In the genomic region with DNA sequence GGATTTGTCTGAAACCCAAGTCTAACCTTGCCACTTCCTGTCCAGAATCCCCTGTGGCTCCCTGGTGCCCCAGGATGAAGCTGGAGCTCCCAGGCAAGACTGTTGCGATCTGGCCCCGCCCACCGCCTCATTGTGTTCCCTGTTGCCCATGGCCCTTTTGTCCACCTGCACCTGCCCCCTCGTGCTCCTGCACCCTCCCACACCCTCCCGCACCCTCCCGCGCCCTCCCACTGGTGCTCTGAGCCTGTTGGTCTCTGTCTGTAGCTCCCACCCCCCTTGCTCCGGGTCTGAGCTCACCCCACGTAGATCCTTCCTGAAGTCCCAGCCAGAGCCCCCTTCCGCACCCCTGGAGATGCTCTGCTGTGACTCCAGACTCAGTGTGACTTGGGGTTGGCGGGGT, we compare ENCODE assay signal across 31 cellular contexts.
"Had no signal": no experiment of that assay in that cellular context is flagged by ENCODE, and none has a peak within 500 bp of the region (broad histone marks: within the 10 kb centered on the region; RNA-seq: fewer than 3 reads in every experiment).

No MANE protein-coding gene starts in this region.

- H3K27ac ChIP-seq: ascending aorta, Peyer's patch, SJSA1 had no signal

- H3K27me3 ChIP-seq: ascending aorta, breast epithelium, Peyer's patch, SJSA1 had no signal

- H3K4me1 Mint-ChIP-seq: activated naive CD4-positive, alpha-beta T cell treated with anti-CD3 and anti-CD28 coated beads, Interleukin-2, amount 50 U/mL, for 24 hours had no signal

- H3K4me3 Mint-ChIP-seq: activated CD4-positive, alpha-beta T cell treated with anti-CD3 and anti-CD28 coated beads for 36 hours; activated CD4-positive, alpha-beta T cell treated with anti-CD3 and anti-CD28 coated beads, Interleukin-2, amount 10 ng/mL, durations not matched to agents 7 days and 5 days; activated CD8-positive, alpha-beta T cell treated with anti-CD3 and anti-CD28 coated beads, Interleukin-2, amount 10 ng/mL, durations not matched to agents 7 days and 5 days; activated naive CD4-positive, alpha-beta T cell treated with anti-CD3 and anti-CD28 coated beads, Interleukin-2, amount 50 U/mL, for 24 hours; activated naive CD8-positive, alpha-beta T cell treated with anti-CD3 and anti-CD28 coated beads, Interleukin-2, amount 10 ng/mL, durations not matched to agents 7 days and 5 days; activated T-cell treated with anti-CD3 and anti-CD28 coated beads, Interleukin-2, amount 50 U/mL, for 24 hours; T-helper 1 cell treated with Interleukin-12 subunit alpha and Interleukin-12 subunit beta and Interleukin-4 antibody, amounts not matched to agents 30 μg/mL and 1 μg/mL, for 36 hours; T-helper 2 cell treated with Interferon-gamma antibody and Interleukin-4, amounts not matched to agents 5 μg/mL and 100 μg/mL, for 36 hours had no signal

- H3K9me3 ChIP-seq: ascending aorta, Peyer's patch, SK-N-SH had no signal

- H3K4me3 ChIP-seq: ascending aorta, breast epithelium, Peyer's patch, SJSA1 had no signal

- DNase-seq: activated CD4-positive, alpha-beta T cell treated with anti-CD3 and anti-CD28 coated beads for 36 hours; activated CD4-positive, alpha-beta T cell treated with anti-CD3 and anti-CD28 coated beads, Interleukin-2, amount 10 ng/mL, durations not matched to agents 7 days and 5 days; activated CD4-positive, alpha-beta T cell treated with anti-CD3 and anti-CD28 coated beads, Interleukin-2, amount 50 U/mL, for 48 hours; activated CD8-positive, alpha-beta T cell treated with anti-CD3 and anti-CD28 coated beads, Interleukin-2, amount 10 ng/mL, durations not matched to agents 7 days and 5 days; activated gamma-delta T cell; activated naive CD4-positive, alpha-beta T cell treated with Interleukin-2 at 50 U/mL for 16 hours; activated naive CD8-positive, alpha-beta T cell treated with anti-CD3 and anti-CD28 coated beads, Interleukin-2, amount 10 ng/mL, durations not matched to agents 7 days and 5 days; activated T-cell treated with anti-CD3 and anti-CD28 coated beads, Interleukin-2, amount 50 U/mL, for 24 hours; amygdala; Karpas-422; NCI-H1105 treated with DMSO at 0.1 percent for 48 hours; NCI-H1436; NCI-H1694; NCI-H1930; NCI-H2081 treated with DMSO at 0.1 percent for 48 hours; NCI-H226; NCI-H446 treated with DMSO at 0.1 percent for 48 hours; NCI-H524; PC-3; Peyer's patch; RPMI8226; SHP77 treated with DMSO at 0.1 percent for 48 hours; SK-N-SH had no signal

- H3K36me3 Mint-ChIP-seq: activated naive CD8-positive, alpha-beta T cell treated with anti-CD3 and anti-CD28 coated beads, Interleukin-2, amount 10 ng/mL, durations not matched to agents 7 days and 5 days had no signal

- H3K4me2 ChIP-seq: SK-N-SH had no signal

- H3K9me3 Mint-ChIP-seq: activated naive CD4-positive, alpha-beta T cell treated with anti-CD3 and anti-CD28 coated beads, Interleukin-2, amount 50 U/mL, for 24 hours; activated T-helper 2 cell treated with anti-CD3 and anti-CD28 coated beads, Interferon-gamma antibody, Interleukin-2, Interleukin-4, amounts not matched to agents 10 μg/mL and 5 μg/mL and 100 μg/mL, durations not matched to agents 14 hours and 24 hours and 36 hours; T-helper 2 cell treated with Interferon-gamma antibody and Interleukin-4, amounts not matched to agents 5 μg/mL and 100 μg/mL, for 36 hours had no signal

- H3K27me3 Mint-ChIP-seq: activated CD4-positive, alpha-beta T cell treated with anti-CD3 and anti-CD28 coated beads for 36 hours; activated CD4-positive, alpha-beta T cell treated with anti-CD3 and anti-CD28 coated beads, Interleukin-2, amount 10 ng/mL, durations not matched to agents 7 days and 5 days; activated naive CD4-positive, alpha-beta T cell treated with anti-CD3 and anti-CD28 coated beads, Interleukin-2, amount 50 U/mL, for 24 hours; activated naive CD8-positive, alpha-beta T cell treated with anti-CD3 and anti-CD28 coated beads, Interleukin-2, amount 10 ng/mL, durations not matched to agents 7 days and 5 days; activated T-cell treated with anti-CD3 and anti-CD28 coated beads, Interleukin-2, amount 50 U/mL, for 24 hours had no signal

- ATAC-seq: activated CD4-positive, alpha-beta T cell treated with anti-CD3 and anti-CD28 coated beads for 36 hours; activated CD4-positive, CD25-positive, alpha-beta regulatory T cell treated with anti-CD3 and anti-CD28 coated beads, Interleukin-2, amount 50 U/mL, for 24 hours; activated CD8-positive, alpha-beta T cell treated with anti-CD3 and anti-CD28 coated beads, Interleukin-2, amount 10 ng/mL, durations not matched to agents 7 days and 5 days; PC-3 had no signal

- H3K36me3 ChIP-seq: ascending aorta, breast epithelium, Peyer's patch, SJSA1 had no signal

- H3K9ac ChIP-seq: SK-N-SH had no signal

- H3K4me1 ChIP-seq: breast epithelium, Peyer's patch, SJSA1 had no signal

- H3K27ac Mint-ChIP-seq: activated CD4-positive, alpha-beta T cell treated with anti-CD3 and anti-CD28 coated beads for 36 hours; activated CD4-positive, alpha-beta T cell treated with anti-CD3 and anti-CD28 coated beads, Interleukin-2, amount 10 ng/mL, durations not matched to agents 7 days and 5 days; activated naive CD4-positive, alpha-beta T cell treated with anti-CD3 and anti-CD28 coated beads, Interleukin-2, amount 50 U/mL, for 24 hours; activated naive CD8-positive, alpha-beta T cell treated with anti-CD3 and anti-CD28 coated beads, Interleukin-2, amount 10 ng/mL, durations not matched to agents 7 days and 5 days; activated T-cell treated with anti-CD3 and anti-CD28 coated beads, Interleukin-2, amount 50 U/mL, for 24 hours; activated T-helper 2 cell treated with anti-CD3 and anti-CD28 coated beads, Interferon-gamma antibody, Interleukin-2, Interleukin-4, amounts not matched to agents 10 μg/mL and 5 μg/mL and 100 μg/mL, durations not matched to agents 14 hours and 24 hours and 36 hours; T-helper 1 cell treated with Interleukin-12 subunit alpha and Interleukin-12 subunit beta and Interleukin-4 antibody, amounts not matched to agents 30 μg/mL and 1 μg/mL, for 36 hours; T-helper 2 cell treated with Interferon-gamma antibody and Interleukin-4, amounts not matched to agents 5 μg/mL and 100 μg/mL, for 36 hours had no signal
